9 cellular contexts compared by ENCODE assay signal in genomic region chr6:86045038-86045437, GRCh38.
"Had no signal": no experiment of that assay in that cellular context is flagged by ENCODE, and none has a peak within 500 bp of the region (broad histone marks: within the 10 kb centered on the region; RNA-seq: fewer than 3 reads in every experiment).

No MANE protein-coding gene starts in this region.

- DNase-seq: GM23248, GOT3, H7, HFFc6, IMR-90 had no signal

- H3K4me1 ChIP-seq: HAP-1 had no signal

- H3K36me3 ChIP-seq: HAP-1 had no signal

- H2AFZ ChIP-seq: GM23248 had no signal

- FAIRE-seq: K562 had no signal

- H3K4me3 ChIP-seq: GM23248, HAP-1, K562 had no signal

- ATAC-seq: HCT116, K562 had no signal

- H3K9ac ChIP-seq: GM23248 had no signal

- H3K9me3 ChIP-seq: HAP-1 had no signal

- H3K27ac ChIP-seq: GM23248, HL-60 had no signal
